In the genomic region with DNA sequence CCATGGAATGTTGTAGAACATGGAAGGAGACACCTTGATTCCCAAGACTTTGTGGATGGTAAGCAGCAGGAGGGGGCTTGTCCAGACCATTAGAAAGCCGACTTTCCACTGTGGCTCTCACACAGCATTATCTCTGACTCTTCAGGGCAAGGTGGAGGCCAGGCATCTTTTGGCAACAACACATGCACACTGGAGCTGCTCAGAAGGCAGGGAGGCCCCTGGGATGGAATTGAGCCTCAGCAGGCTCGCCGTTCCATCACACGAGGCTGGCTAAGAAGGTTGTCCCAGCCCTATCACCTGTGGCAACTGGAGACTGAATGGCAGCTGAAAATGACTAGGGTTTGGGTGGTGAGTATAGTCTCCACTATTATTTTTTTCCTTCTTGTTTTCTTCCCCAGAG, we compare ENCODE assay signal across 16 cellular contexts.
DNase-seq lines count a peak whose midpoint lies in the region; ATAC-seq, FAIRE-seq and TF ChIP-seq lines count a peak whose summit lies in the region.
"Had no signal": no experiment of that assay in that cellular context is flagged by ENCODE, and none has a peak within 500 bp of the region (broad histone marks: within the 10 kb centered on the region; RNA-seq: fewer than 3 reads in every experiment).

No MANE protein-coding gene starts in this region.

- H3K27ac Mint-ChIP-seq in GM23338 (no peak overlapping the region), astrocyte (ENCODE audit: unreplicated experiment) (no peak overlapping the region), osteocyte (ENCODE audit: unreplicated experiment) (no peak overlapping the region)
- H3K27ac Mint-ChIP-seq: CD4-positive, CD25-positive, alpha-beta regulatory T cell had no signal

- H3K9me2 ChIP-seq in GM23338 (ENCODE audit: insufficient read depth): no peaks in the 10 kb centered on the region

- TF ChIP-seq CTCF in GM23338 (conservative IDR thresholded peaks at IDR 0.05; ENCODE audit: low read depth in 2 of 2) (no peak), astrocyte (IDR thresholded peaks at IDR 0.05; ENCODE audit: insufficient read depth, low read depth, low read length) (no peak), osteocyte (IDR thresholded peaks at IDR 0.05) (no peak)

- no peaks in the 10 kb centered on the region for H3K36me3 Mint-ChIP-seq in GM23338 (ENCODE audit: low read depth)
- H3K36me3 Mint-ChIP-seq in astrocyte (ENCODE audit: low read depth, unreplicated experiment): no peaks in the 10 kb centered on the region
- no peaks in the 10 kb centered on the region for H3K36me3 Mint-ChIP-seq in osteocyte (ENCODE audit: unreplicated experiment)
- H3K36me3 Mint-ChIP-seq: CD4-positive, CD25-positive, alpha-beta regulatory T cell had no signal

- no peak for FAIRE-seq in astrocyte (lab: Jason Lieb, UNC)
- FAIRE-seq: GM12892, H54, K562 had no signal

- H3K4me3 ChIP-seq in GM23338 (no peak overlapping the region), astrocyte (ENCODE audit: insufficient read depth, low read depth, low read length) (no peak overlapping the region)
- H3K4me3 ChIP-seq: BLaER1 treated with 17β-estradiol and CSF1 and Interleukin-3, amounts not matched to agents 10 nM and 100 nM; K562 had no signal

- H3K27ac ChIP-seq in GM23338 (ENCODE audit: low read depth) (no peak overlapping the region), astrocyte (ENCODE audit: low read depth, low read length) (no peak overlapping the region)
- H3K27ac ChIP-seq: BLaER1 treated with 17β-estradiol and CSF1 and Interleukin-3, amounts not matched to agents 10 nM and 100 nM had no signal

- H3K9me3 ChIP-seq in astrocyte (ENCODE audit: insufficient read depth, low read depth, low read length): no peaks in the 10 kb centered on the region

- H3K9ac ChIP-seq in astrocyte (ENCODE audit: low read length): no peak overlapping the region
- H3K9ac ChIP-seq: BLaER1 treated with 17β-estradiol and CSF1 and Interleukin-3, amounts not matched to agents 10 nM and 100 nM had no signal

- H3K36me3 ChIP-seq in GM23338 (ENCODE audit: insufficient read depth) (no peaks in the 10 kb centered on the region), astrocyte (ENCODE audit: insufficient read depth, low read length) (no peaks in the 10 kb centered on the region)
- H3K36me3 ChIP-seq: BLaER1 treated with 17β-estradiol and CSF1 and Interleukin-3, amounts not matched to agents 10 nM and 100 nM had no signal

- H2AFZ ChIP-seq in GM23338 (peak overlapping the region; percentile 23; the same call in 1 of the 2 replicates), astrocyte (ENCODE audit: low read depth, low read length) (peak overlapping the region; percentile 10)

- H3K27me3 ChIP-seq in GM23338 (ENCODE audit: insufficient read depth) (no peaks in the 10 kb centered on the region), astrocyte (ENCODE audit: insufficient read depth, low read length) (no peaks in the 10 kb centered on the region)
- H3K27me3 ChIP-seq: BLaER1 treated with 17β-estradiol and CSF1 and Interleukin-3, amounts not matched to agents 10 nM and 100 nM had no signal

- no peak overlapping the region for H3K4me2 ChIP-seq in GM23338
- H3K4me2 ChIP-seq in astrocyte (ENCODE audit: low read length): no peak overlapping the region
- H3K4me2 ChIP-seq: BLaER1 treated with 17β-estradiol and CSF1 and Interleukin-3, amounts not matched to agents 10 nM and 100 nM had no signal

- H3F3A ChIP-seq in GM23338 (replicated peaks; ENCODE audit: low read depth): no peaks in the 10 kb centered on the region

- H4K20me1 ChIP-seq in GM23338 (replicated peaks; ENCODE audit: insufficient read depth): no peaks in the 10 kb centered on the region
- H4K20me1 ChIP-seq in astrocyte (ENCODE audit: insufficient read depth, low read length): no peaks in the 10 kb centered on the region
- H4K20me1 ChIP-seq: BLaER1 treated with 17β-estradiol and CSF1 and Interleukin-3, amounts not matched to agents 10 nM and 100 nM had no signal

- H3K27me3 Mint-ChIP-seq in GM23338 (ENCODE audit: insufficient read depth, low read depth, poor library complexity) (peaks cover 5% of the 10 kb centered on the region), astrocyte (ENCODE audit: low read depth, unreplicated experiment) (peaks cover 5% of the 10 kb centered on the region), osteocyte (ENCODE audit: unreplicated experiment) (peaks cover 28% of the 10 kb centered on the region)

- no peaks in the 10 kb centered on the region; the same call in 2 of the 3 replicates for H3K9me3 Mint-ChIP-seq in GM23338
- peaks cover 3% of the 10 kb centered on the region for H3K9me3 Mint-ChIP-seq in astrocyte (ENCODE audit: unreplicated experiment)
- H3K9me3 Mint-ChIP-seq in osteocyte (ENCODE audit: unreplicated experiment): peaks cover 17% of the 10 kb centered on the region

- ATAC-seq in GM23338 (no peak), HG02981 (IDR thresholded peaks at IDR 0.05; ENCODE audit: unreplicated experiment) (no peak), GM18907 (IDR thresholded peaks at IDR 0.05; ENCODE audit: unreplicated experiment) (no peak)
- ATAC-seq: HCT116, K562 had no signal

- no peaks in the 10 kb centered on the region for H3K79me2 ChIP-seq in GM23338 (replicated peaks; ENCODE audit: insufficient read depth)
- H3K79me2 ChIP-seq in astrocyte (ENCODE audit: insufficient read depth, low read length): no peaks in the 10 kb centered on the region

- no peaks in the 10 kb centered on the region for H3K4me1 Mint-ChIP-seq in GM23338
- H3K4me1 Mint-ChIP-seq in astrocyte (ENCODE audit: low read depth, unreplicated experiment): no peaks in the 10 kb centered on the region
- no peaks in the 10 kb centered on the region for H3K4me1 Mint-ChIP-seq in osteocyte (ENCODE audit: unreplicated experiment)

- peak; percentile 56 for DNase-seq in NCI-H1092 treated with DMSO at 0.1 percent for 48 hours (lab: John Stamatoyannopoulos, UW)
- DNase-seq in NCI-H1092 (lab: John Stamatoyannopoulos, UW): no peak
- no peak for DNase-seq in GM23338 (ENCODE audit: low spot score)
- no peak for DNase-seq in astrocyte (ENCODE audit: low read depth)
- DNase-seq in osteocyte (ENCODE audit: extremely low spot score, unreplicated experiment): peak; percentile 56
- DNase-seq: ACHN; CD4-positive, CD25-positive, alpha-beta regulatory T cell; DND-41; GDM1 had no signal

- H3K4me1 ChIP-seq in GM23338 (ENCODE audit: insufficient read depth): no peaks in the 10 kb centered on the region; the same call in 1 of the 2 replicates
- no peaks in the 10 kb centered on the region for H3K4me1 ChIP-seq in astrocyte (ENCODE audit: insufficient read depth, low read length)
- H3K4me1 ChIP-seq: BLaER1 treated with 17β-estradiol and CSF1 and Interleukin-3, amounts not matched to agents 10 nM and 100 nM had no signal

- H3K4me3 Mint-ChIP-seq in GM23338: no peak overlapping the region
- no peak overlapping the region for H3K4me3 Mint-ChIP-seq in astrocyte (ENCODE audit: unreplicated experiment)
- no peak overlapping the region for H3K4me3 Mint-ChIP-seq in osteocyte (ENCODE audit: unreplicated experiment)
- H3K4me3 Mint-ChIP-seq: CD4-positive, CD25-positive, alpha-beta regulatory T cell had no signal

TF ChIP-seq in GM23338, 12 proteins besides CTCF, POLR2A, EP300 and RAD21 (continues in another document):
- no peak for TF ChIP-seq EZH2 (IDR thresholded peaks at IDR 0.05; ENCODE audit: low read depth, unreplicated experiment)
- TF ChIP-seq ZNF331 (CRISPR knock-in tag; IDR thresholded peaks at IDR 0.05; ENCODE audit: low read depth): no peak
- TF ChIP-seq EZH2phosphoT487 (IDR thresholded peaks at IDR 0.05; ENCODE audit: unreplicated experiment): no peak
- TF ChIP-seq, protein P1, sequence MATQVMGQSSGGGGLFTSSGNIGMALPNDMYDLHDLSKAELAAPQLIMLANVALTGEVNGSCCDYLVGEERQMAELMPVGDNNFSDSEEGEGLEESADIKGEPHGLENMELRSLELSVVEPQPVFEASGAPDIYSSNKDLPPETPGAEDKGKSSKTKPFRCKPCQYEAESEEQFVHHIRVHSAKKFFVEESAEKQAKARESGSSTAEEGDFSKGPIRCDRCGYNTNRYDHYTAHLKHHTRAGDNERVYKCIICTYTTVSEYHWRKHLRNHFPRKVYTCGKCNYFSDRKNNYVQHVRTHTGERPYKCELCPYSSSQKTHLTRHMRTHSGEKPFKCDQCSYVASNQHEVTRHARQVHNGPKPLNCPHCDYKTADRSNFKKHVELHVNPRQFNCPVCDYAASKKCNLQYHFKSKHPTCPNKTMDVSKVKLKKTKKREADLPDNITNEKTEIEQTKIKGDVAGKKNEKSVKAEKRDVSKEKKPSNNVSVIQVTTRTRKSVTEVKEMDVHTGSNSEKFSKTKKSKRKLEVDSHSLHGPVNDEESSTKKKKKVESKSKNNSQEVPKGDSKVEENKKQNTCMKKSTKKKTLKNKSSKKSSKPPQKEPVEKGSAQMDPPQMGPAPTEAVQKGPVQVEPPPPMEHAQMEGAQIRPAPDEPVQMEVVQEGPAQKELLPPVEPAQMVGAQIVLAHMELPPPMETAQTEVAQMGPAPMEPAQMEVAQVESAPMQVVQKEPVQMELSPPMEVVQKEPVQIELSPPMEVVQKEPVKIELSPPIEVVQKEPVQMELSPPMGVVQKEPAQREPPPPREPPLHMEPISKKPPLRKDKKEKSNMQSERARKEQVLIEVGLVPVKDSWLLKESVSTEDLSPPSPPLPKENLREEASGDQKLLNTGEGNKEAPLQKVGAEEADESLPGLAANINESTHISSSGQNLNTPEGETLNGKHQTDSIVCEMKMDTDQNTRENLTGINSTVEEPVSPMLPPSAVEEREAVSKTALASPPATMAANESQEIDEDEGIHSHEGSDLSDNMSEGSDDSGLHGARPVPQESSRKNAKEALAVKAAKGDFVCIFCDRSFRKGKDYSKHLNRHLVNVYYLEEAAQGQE (IDR thresholded peaks at IDR 0.05; ENCODE audit: unreplicated experiment): no peak
- TF ChIP-seq POLR2AphosphoS5 (IDR thresholded peaks at IDR 0.05; ENCODE audit: low read depth): no peak

Comparison
In these comparisons a context has a peak if more than half of its experiments do, and no peak if none do; other contexts are left out.
1. DNase-seq: peak in NCI-H1092 treated with DMSO at 0.1 percent for 48 hours (single experiment) and osteocyte (single experiment); none in NCI-H1092 (single experiment), GM23338 (single experiment) and astrocyte (single experiment).